Comparison of ENCODE assay signal across 12 cellular contexts in genomic region chr2:172282944-172283343, GRCh38.
DNase-seq lines count a peak whose midpoint lies in the region; ATAC-seq and TF ChIP-seq lines count a peak whose summit lies in the region.
"Had no signal": no experiment of that assay in that cellular context is flagged by ENCODE, and none has a peak within 500 bp of the region (broad histone marks: within the 10 kb centered on the region; RNA-seq: fewer than 3 reads in every experiment).

No MANE protein-coding gene starts in this region.

- H3K4me3 ChIP-seq in GM23248 (no peak overlapping the region), epithelial cell of esophagus (ENCODE audit: low read length) (no peak overlapping the region), testis (no peak overlapping the region)
- H3K4me3 ChIP-seq: esophagus squamous epithelium, stomach had no signal

- in situ Hi-C loops in GM23248 (cut with MboI) = no loop called here

- POLR2A ChIA-PET in RWPE1 (lab: Yijun Ruan, JAX; ENCODE audit: low non-redundant PET) = interaction anchor here (1.1 kb wide), 1 partner anchor 111 kb away, joined by 3 read pairs; no protein-coding TSS in a partner anchor

- H3K4me1 ChIP-seq in GM23248 (ENCODE audit: insufficient read depth) (peaks cover 37% of the 10 kb centered on the region), testis (peaks cover 6% of the 10 kb centered on the region)

- H2AFZ ChIP-seq in GM23248 = no peak overlapping the region; the same call in 1 of the 2 replicates

- no peaks in the 10 kb centered on the region for H3K27me3 ChIP-seq in GM23248 (replicated peaks; ENCODE audit: insufficient read depth)
- H3K27me3 ChIP-seq in testis = no peaks in the 10 kb centered on the region
- H3K27me3 ChIP-seq: esophagus squamous epithelium, stomach had no signal

- H4K20me1 ChIP-seq in GM23248 (ENCODE audit: insufficient read depth) = no peaks in the 10 kb centered on the region

- TF ChIP-seq POLR2A in testis (IDR thresholded peaks at IDR 0.05) = no peak

- TF ChIP-seq CTCF in RWPE1 (conservative IDR thresholded peaks at IDR 0.05; ENCODE audit: low read depth) (no peak), epithelial cell of esophagus (IDR thresholded peaks at IDR 0.05; ENCODE audit: insufficient read depth, low read depth, low read length, missing control alignments) (no peak), testis (IDR thresholded peaks at IDR 0.05) (no peak)

- no peaks in the 10 kb centered on the region for H3K9me3 ChIP-seq in GM23248 (ENCODE audit: low read depth)
- no peaks in the 10 kb centered on the region for H3K9me3 ChIP-seq in testis
- H3K9me3 ChIP-seq: esophagus squamous epithelium, stomach had no signal

- peak overlapping the region; percentile 94 for H3K27ac ChIP-seq in GM23248
- H3K27ac ChIP-seq in RWPE1 = no peak overlapping the region
- H3K27ac ChIP-seq in testis = no peak overlapping the region
- H3K27ac ChIP-seq: esophagus squamous epithelium, stomach had no signal

- no peak for ATAC-seq in GM21515 (IDR thresholded peaks at IDR 0.05; ENCODE audit: unreplicated experiment)
- ATAC-seq: activated CD4-positive, alpha-beta T cell treated with anti-CD3 and anti-CD28 coated beads for 36 hours had no signal

- no peaks in the 10 kb centered on the region for H3K79me2 ChIP-seq in GM23248 (ENCODE audit: insufficient read depth)

- H3K4me2 ChIP-seq in GM23248 (ENCODE audit: unreplicated experiment) = peak overlapping the region; percentile 56

- peaks cover 33% of the 10 kb centered on the region for H3F3A ChIP-seq in GM23248 (ENCODE audit: insufficient read depth)

- H3K9me3 Mint-ChIP-seq in immature natural killer cell = peaks cover 0 to 2% (median 0%) of the 10 kb centered on the region in 6 donors
- H3K9me3 Mint-ChIP-seq: activated naive CD4-positive, alpha-beta T cell treated with anti-CD3 and anti-CD28 coated beads, Interleukin-2, amount 10 ng/mL, durations not matched to agents 7 days and 5 days had no signal

- CTCF ChIA-PET in RWPE1 (lab: Yijun Ruan, JAX) = interaction anchor here (0.6 to 1.2 kb wide), 3 partner anchors 110 to 179 kb away, joined by 3 to 5 read pairs (median 4); no protein-coding TSS in a partner anchor

- no peak overlapping the region for H3K4me3 Mint-ChIP-seq in immature natural killer cell
- H3K4me3 Mint-ChIP-seq: activated CD4-positive, alpha-beta T cell treated with anti-CD3 and anti-CD28 coated beads for 36 hours; activated naive CD4-positive, alpha-beta T cell treated with anti-CD3 and anti-CD28 coated beads, Interleukin-2, amount 10 ng/mL, durations not matched to agents 7 days and 5 days had no signal

- DNase-seq in GM23248 (peak; percentile 97), RWPE1 (ENCODE audit: low spot score) (peak; percentile 83), epithelial cell of esophagus (ENCODE audit: low read depth) (peak; percentile 97), pulmonary artery endothelial cell (ENCODE audit: low read depth, low spot score) (peak; percentile 71), immature natural killer cell (no peak), testis (no peak), NCI-H1436 treated with DMSO at 0.1 percent for 48 hours (lab: John Stamatoyannopoulos, UW) (no peak)
- DNase-seq: activated CD4-positive, alpha-beta T cell treated with anti-CD3 and anti-CD28 coated beads for 36 hours; activated naive CD4-positive, alpha-beta T cell treated with anti-CD3 and anti-CD28 coated beads, Interleukin-2, amount 10 ng/mL, durations not matched to agents 7 days and 5 days; esophagus squamous epithelium; stomach had no signal

- H3K9me2 ChIP-seq in GM23248 (ENCODE audit: insufficient read depth) = no peaks in the 10 kb centered on the region

- H3K36me3 ChIP-seq in GM23248 (ENCODE audit: low read depth) = no peaks in the 10 kb centered on the region
- H3K36me3 ChIP-seq in testis (ENCODE audit: low read depth, missing control alignments) = no peaks in the 10 kb centered on the region
- H3K36me3 ChIP-seq: esophagus squamous epithelium, stomach had no signal

- intact Hi-C loops in testis (cut with DNase I; ENCODE audit: low total_unique reads) = no loop called here

- peaks cover 0 to 5% (median 3%) of the 10 kb centered on the region in 3 donors for H3K27me3 Mint-ChIP-seq in immature natural killer cell (ENCODE audit: low read depth in 3 of 3)
- H3K27me3 Mint-ChIP-seq: activated CD4-positive, alpha-beta T cell treated with anti-CD3 and anti-CD28 coated beads for 36 hours had no signal

- peak overlapping the region; percentile 40 for H3K9ac ChIP-seq in GM23248

- WGBS in GM23248 (ENCODE audit: low coverage in 1 of 2, low lambda C conversion rate in 2 of 2, missing lambda C conversion rate in 2 of 2), 2 experiments = 4 to 6% methylated on average over 5 of the region's 5 CpGs
- 88 to 92% methylated on average over 5 of the region's 5 CpGs for WGBS in testis, 2 donors

- no peak overlapping the region for H3K27ac Mint-ChIP-seq in immature natural killer cell
- H3K27ac Mint-ChIP-seq: activated CD4-positive, alpha-beta T cell treated with anti-CD3 and anti-CD28 coated beads for 36 hours; activated naive CD4-positive, alpha-beta T cell treated with anti-CD3 and anti-CD28 coated beads, Interleukin-2, amount 10 ng/mL, durations not matched to agents 7 days and 5 days had no signal

- no peaks in the 10 kb centered on the region for H3K4me1 Mint-ChIP-seq in immature natural killer cell

- no peaks in the 10 kb centered on the region for H3K36me3 Mint-ChIP-seq in immature natural killer cell
- H3K36me3 Mint-ChIP-seq: activated naive CD4-positive, alpha-beta T cell treated with anti-CD3 and anti-CD28 coated beads, Interleukin-2, amount 10 ng/mL, durations not matched to agents 7 days and 5 days had no signal

Comparison
In these comparisons a context has a peak if more than half of its experiments do, and no peak if none do; other contexts are left out.
1. DNase-seq: peak in GM23248 (single experiment), RWPE1 (single experiment), epithelial cell of esophagus (single experiment) and pulmonary artery endothelial cell (single experiment); none in immature natural killer cell (0 of 3), testis (single experiment) and NCI-H1436 treated with DMSO at 0.1 percent for 48 hours (single experiment).